In genomic region chr2:23673082-23673481, GRCh38 we compare ENCODE assay signal across 20 cellular contexts.
"Had no signal": no experiment of that assay in that cellular context is flagged by ENCODE, and none has a peak within 500 bp of the region (broad histone marks: within the 10 kb centered on the region; RNA-seq: fewer than 3 reads in every experiment).

No MANE protein-coding gene starts in this region.

- H3K36me3 ChIP-seq: brain microvascular endothelial cell, Peyer's patch had no signal

- H3K27ac Mint-ChIP-seq: activated CD8-positive, alpha-beta T cell treated with anti-CD3 and anti-CD28 coated beads for 36 hours; activated naive CD4-positive, alpha-beta T cell treated with anti-CD3 and anti-CD28 coated beads, Interleukin-2, amount 10 ng/mL, durations not matched to agents 7 days and 5 days; activated naive CD8-positive, alpha-beta T cell treated with anti-CD3 and anti-CD28 coated beads for 36 hours; activated T-helper 17 cell treated with anti-CD3 and anti-CD28 coated beads, Interleukin-2, amount 50 U/mL, for 72 hours; T-helper 1 cell treated with Interleukin-12 subunit alpha and Interleukin-12 subunit beta and Interleukin-4 antibody, amounts not matched to agents 30 μg/mL and 1 μg/mL, for 36 hours had no signal

- ATAC-seq: activated CD4-positive, CD25-positive, alpha-beta regulatory T cell treated with anti-CD3 and anti-CD28 coated beads, Interleukin-2, amount 50 U/mL, for 24 hours; activated CD8-positive, alpha-beta T cell treated with anti-CD3 and anti-CD28 coated beads for 36 hours; activated T-helper 17 cell treated with anti-CD3 and anti-CD28 coated beads, Interleukin-2, amount 50 U/mL, for 72 hours had no signal

- H3K9me3 Mint-ChIP-seq: activated CD8-positive, alpha-beta T cell treated with anti-CD3 and anti-CD28 coated beads for 36 hours; activated naive CD4-positive, alpha-beta T cell treated with anti-CD3 and anti-CD28 coated beads, Interleukin-2, amount 10 ng/mL, durations not matched to agents 7 days and 5 days; activated naive CD8-positive, alpha-beta T cell treated with anti-CD3 and anti-CD28 coated beads for 36 hours had no signal

- H3K4me1 Mint-ChIP-seq: activated naive CD4-positive, alpha-beta T cell treated with anti-CD3 and anti-CD28 coated beads, Interleukin-2, amount 10 ng/mL, durations not matched to agents 7 days and 5 days; activated naive CD8-positive, alpha-beta T cell treated with anti-CD3 and anti-CD28 coated beads for 36 hours; activated T-helper 17 cell treated with anti-CD3 and anti-CD28 coated beads, Interleukin-2, amount 50 U/mL, for 72 hours had no signal

- H3K9me3 ChIP-seq: Peyer's patch had no signal

- H3K4me3 ChIP-seq: Peyer's patch had no signal

- DNase-seq: activated CD4-positive, alpha-beta T cell treated with anti-CD3 and anti-CD28 coated beads for 4 hours; activated CD8-positive, alpha-beta T cell treated with anti-CD3 and anti-CD28 coated beads for 36 hours; activated gamma-delta T cell; activated naive CD4-positive, alpha-beta T cell treated with anti-CD3 and anti-CD28 coated beads, Interleukin-2, amount 10 ng/mL, durations not matched to agents 7 days and 5 days; activated naive CD8-positive, alpha-beta T cell treated with anti-CD3 and anti-CD28 coated beads for 36 hours; activated T-cell treated with anti-CD3 and anti-CD28 coated beads, Interleukin-2, amount 50 U/mL, for 48 hours; brain microvascular endothelial cell; cerebellar nuclear complex; Karpas-422; MM.1S; NCI-H1105; NCI-H1436; NCI-H187; NCI-H2081; NCI-H510A treated with DMSO at 0.1 percent for 48 hours; Peyer's patch; SHP77 treated with DMSO at 0.1 percent for 48 hours had no signal

- H3K36me3 Mint-ChIP-seq: activated naive CD4-positive, alpha-beta T cell treated with anti-CD3 and anti-CD28 coated beads, Interleukin-2, amount 10 ng/mL, durations not matched to agents 7 days and 5 days; activated naive CD8-positive, alpha-beta T cell treated with anti-CD3 and anti-CD28 coated beads for 36 hours had no signal

- H3K27ac ChIP-seq: brain microvascular endothelial cell, Peyer's patch had no signal

- H3K4me3 Mint-ChIP-seq: activated CD8-positive, alpha-beta T cell treated with anti-CD3 and anti-CD28 coated beads for 36 hours; activated naive CD4-positive, alpha-beta T cell treated with anti-CD3 and anti-CD28 coated beads, Interleukin-2, amount 10 ng/mL, durations not matched to agents 7 days and 5 days; activated naive CD8-positive, alpha-beta T cell treated with anti-CD3 and anti-CD28 coated beads for 36 hours; activated T-helper 17 cell treated with anti-CD3 and anti-CD28 coated beads, Interleukin-2, amount 50 U/mL, for 72 hours; T-helper 1 cell treated with Interleukin-12 subunit alpha and Interleukin-12 subunit beta and Interleukin-4 antibody, amounts not matched to agents 30 μg/mL and 1 μg/mL, for 36 hours had no signal

- H3K27me3 ChIP-seq: brain microvascular endothelial cell, Peyer's patch had no signal

- H3K27me3 Mint-ChIP-seq: activated naive CD4-positive, alpha-beta T cell treated with anti-CD3 and anti-CD28 coated beads, Interleukin-2, amount 10 ng/mL, durations not matched to agents 7 days and 5 days; activated naive CD8-positive, alpha-beta T cell treated with anti-CD3 and anti-CD28 coated beads for 36 hours had no signal
